Comparison of ENCODE assay signal across 9 cellular contexts in genomic region chr12:89706551-89707348, GRCh38. TPM values are rescaled to one million over a fixed set of nuclear protein-coding genes. Genes with fewer than 3 reads are reported as not detected.
DNase-seq lines count a peak whose midpoint lies in the region; TF ChIP-seq lines count a peak whose summit lies in the region.
"Had no signal": no experiment of that assay in that cellular context is flagged by ENCODE, and none has a peak within 500 bp of the region (broad histone marks: within the 10 kb centered on the region; RNA-seq: fewer than 3 reads in every experiment).

No MANE protein-coding gene starts in this region.

- peak overlapping the region; percentile 75 for H3K4me3 ChIP-seq in kidney epithelial cell (ENCODE audit: low read depth, low read length)
- peak overlapping the region; percentile 74 to 95 (median 86) for H3K4me3 ChIP-seq in subcutaneous abdominal adipose tissue (ENCODE audit: low read depth in 1 of 5, low read length in 5 of 5)

- no peak for TF ChIP-seq CTCF in kidney epithelial cell (IDR thresholded peaks at IDR 0.05; ENCODE audit: insufficient read depth, low read length, poor library complexity, severe bottlenecking)

- no peaks in the 10 kb centered on the region for H3K36me3 ChIP-seq in kidney epithelial cell (ENCODE audit: control insufficient read depth, insufficient read depth, low read length)
- no peaks in the 10 kb centered on the region for H3K36me3 ChIP-seq in subcutaneous abdominal adipose tissue (ENCODE audit: control insufficient read depth in 5 of 5, insufficient read depth in 5 of 5, low read length in 5 of 5)

- peaks cover 0 to 26% (median 22%) of the 10 kb centered on the region in 5 donors for H3K4me1 ChIP-seq in subcutaneous abdominal adipose tissue (ENCODE audit: control insufficient read depth in 5 of 5, insufficient read depth in 5 of 5, low read length in 5 of 5)

- H3K9ac ChIP-seq in subcutaneous abdominal adipose tissue (ENCODE audit: low read length in 5 of 5), result peak overlapping the region in 4 of 5 donors; percentile 72 to 85 (median 84)

- H3K27me3 ChIP-seq in kidney epithelial cell (ENCODE audit: control insufficient read depth, insufficient read depth, low read length) (no peaks in the 10 kb centered on the region), subcutaneous abdominal adipose tissue (ENCODE audit: control insufficient read depth in 5 of 5, insufficient read depth in 4 of 5, low read length in 5 of 5) (no peaks in the 10 kb centered on the region)

- DNase-seq in DMS 273 (lab: John Stamatoyannopoulos, UW; ENCODE audit: unreplicated experiment), result peak; percentile 55
- DNase-seq in DMS 273 treated with DMSO at 0.1 percent for 48 hours (lab: John Stamatoyannopoulos, UW), result no peak
- peak; percentile 12 for DNase-seq in NAMALWA (ENCODE audit: low spot score)
- peak in 36 of 56 donors; percentile 2 to 60 (median 22) for DNase-seq in amygdala (lab: John Stamatoyannopoulos, UW)
- no peak for DNase-seq in kidney epithelial cell (ENCODE audit: low read depth)
- no peak for DNase-seq in central memory CD4-positive, alpha-beta T cell
- no peak for DNase-seq in foreskin melanocyte

- H3K27ac ChIP-seq in subcutaneous abdominal adipose tissue (ENCODE audit: low read depth, low read length), result peak overlapping the region; percentile 9
- H3K27ac ChIP-seq: 22Rv1 had no signal

- H3K9me3 ChIP-seq in subcutaneous abdominal adipose tissue (ENCODE audit: control insufficient read depth in 5 of 5, low read length in 5 of 5), result no peaks in the 10 kb centered on the region

RNA-seq across cellular contexts. Expression of gene ATP2B1, which starts 1.9 kb away (rescaled TPM):
- total RNA-seq in kidney epithelial cell, result 36.3 and 45.9 TPM in 2 replicates

Comparison
In these comparisons a context has a peak if more than half of its experiments do, and no peak if none do; other contexts are left out.
1. DNase-seq: peak in DMS 273 (single experiment), NAMALWA (single experiment) and amygdala (36 of 56); none in DMS 273 treated with DMSO at 0.1 percent for 48 hours (single experiment), kidney epithelial cell (single experiment), central memory CD4-positive, alpha-beta T cell (single experiment) and foreskin melanocyte (single experiment).